In the genomic region with DNA sequence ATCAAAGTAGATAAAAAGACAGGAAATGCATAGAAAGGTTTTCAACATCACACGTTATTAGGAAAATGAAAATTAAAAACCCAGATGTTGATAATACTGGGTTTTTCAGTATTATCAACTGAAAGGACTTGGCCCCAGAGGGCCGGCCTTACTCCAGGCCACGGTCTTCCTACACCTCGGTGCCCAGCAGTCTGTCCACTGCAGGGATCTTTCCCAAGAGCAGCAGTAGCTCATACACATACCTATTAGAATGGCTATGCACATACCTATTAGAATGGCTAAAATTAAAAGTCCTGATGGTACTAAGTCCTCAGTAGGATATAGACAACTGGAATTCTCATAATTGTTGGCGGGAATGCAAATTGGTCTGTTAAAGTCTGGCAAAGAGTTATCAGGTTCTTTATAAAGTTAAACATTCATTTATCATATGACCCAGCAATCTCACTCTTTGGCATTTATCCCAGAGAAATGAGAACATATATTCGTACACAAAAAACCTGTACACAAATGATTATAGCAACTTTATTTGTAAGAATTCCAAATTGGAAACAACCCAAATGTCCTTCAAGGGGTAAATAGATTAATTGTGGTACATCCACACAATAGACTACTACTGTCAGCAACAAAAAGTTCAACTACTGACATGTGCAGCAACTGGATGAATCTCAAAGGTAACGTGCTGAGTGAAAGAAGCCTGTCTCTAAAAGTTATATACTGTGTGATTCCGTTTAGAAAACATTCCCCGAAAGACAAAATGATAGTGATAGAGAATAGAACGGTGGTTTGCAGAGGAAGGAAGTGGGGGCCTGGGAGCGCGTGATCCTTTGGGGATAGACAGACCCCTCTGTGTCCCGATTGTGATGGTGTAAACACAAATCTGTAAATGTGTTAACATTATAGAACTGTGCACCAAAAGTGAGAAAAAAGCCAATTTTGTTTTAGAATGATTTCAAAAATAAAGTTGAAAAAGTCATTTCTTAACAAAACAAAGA, we compare ENCODE assay signal across 16 cellular contexts.
A peak's percentile ranks its signal among the peaks of the same experiment; 100 is the strongest.
DNase-seq lines count a peak whose midpoint lies in the region; ATAC-seq, FAIRE-seq and TF ChIP-seq lines count a peak whose summit lies in the region.
"Had no signal": no experiment of that assay in that cellular context is flagged by ENCODE, and none has a peak within 500 bp of the region (broad histone marks: within the 10 kb centered on the region; RNA-seq: fewer than 3 reads in every experiment).

No MANE protein-coding gene starts in this region.

- no peaks in the 10 kb centered on the region for H3K36me3 ChIP-seq in pancreas
- H3K36me3 ChIP-seq: thoracic aorta had no signal

- no peaks in the 10 kb centered on the region for H3K27me3 Mint-ChIP-seq in T-helper 2 cell treated with Interferon-gamma antibody and Interleukin-4, amounts not matched to agents 5 μg/mL and 100 μg/mL, for 36 hours (ENCODE audit: low read depth)

- intact Hi-C loops in pancreas (cut with DNase I): no loop called here

- H3K4me1 ChIP-seq in pancreas: peaks cover 8 to 19% (median 13%) of the 10 kb centered on the region in 3 donors
- H3K4me1 ChIP-seq: Caco-2 had no signal

- WGBS in pancreas, 2 donors: 38 to 40% methylated on average over 13 of the region's 13 CpGs

- peaks cover 40% of the 10 kb centered on the region for H3K36me3 Mint-ChIP-seq in T-helper 2 cell treated with Interferon-gamma antibody and Interleukin-4, amounts not matched to agents 5 μg/mL and 100 μg/mL, for 36 hours (ENCODE audit: low read depth)

- H3K27ac ChIP-seq in pancreas: peak overlapping the region in 2 of 4 donors; percentile 29 to 60
- H3K27ac ChIP-seq: thoracic aorta had no signal

- H3K27ac Mint-ChIP-seq in T-helper 2 cell treated with Interferon-gamma antibody and Interleukin-4, amounts not matched to agents 5 μg/mL and 100 μg/mL, for 36 hours: peak overlapping the region; percentile 50
- H3K27ac Mint-ChIP-seq: HFFc6 had no signal

- H3K4me1 Mint-ChIP-seq in T-helper 2 cell treated with Interferon-gamma antibody and Interleukin-4, amounts not matched to agents 5 μg/mL and 100 μg/mL, for 36 hours (ENCODE audit: low read depth): peaks cover 71% of the 10 kb centered on the region

- no peak overlapping the region for H3K4me3 ChIP-seq in pancreas
- H3K4me3 ChIP-seq: thoracic aorta had no signal

- peaks cover 28% of the 10 kb centered on the region for H3K9me3 Mint-ChIP-seq in T-helper 2 cell treated with Interferon-gamma antibody and Interleukin-4, amounts not matched to agents 5 μg/mL and 100 μg/mL, for 36 hours

- peak overlapping the region; percentile 30 for H3K4me3 Mint-ChIP-seq in T-helper 2 cell treated with Interferon-gamma antibody and Interleukin-4, amounts not matched to agents 5 μg/mL and 100 μg/mL, for 36 hours
- H3K4me3 Mint-ChIP-seq: HFFc6 had no signal

- no peak for DNase-seq in T-helper 2 cell treated with Interferon-gamma antibody and Interleukin-4, amounts not matched to agents 5 μg/mL and 100 μg/mL, for 36 hours (ENCODE audit: low spot score)
- DNase-seq in T-helper 2 cell (no peak), RPMI7951 (ENCODE audit: low read depth) (peak; percentile 14), fibroblast of peridontal ligament (ENCODE audit: extremely low read depth) (peak; percentile 12), pancreas (no peak), CD1c-positive myeloid dendritic cell (ENCODE audit: extremely low spot score) (no peak)
- DNase-seq: activated CD4-positive, CD25-positive, alpha-beta regulatory T cell treated with anti-CD3 and anti-CD28 coated beads, Interleukin-2, amount 50 U/mL, for 72 hours; Caco-2; head of caudate nucleus; KBM-7; NCI-H1417 had no signal

- ATAC-seq in pancreas: peak; percentile 75 to 88 (median 84)
- ATAC-seq in GM21367 (IDR thresholded peaks at IDR 0.05; ENCODE audit: unreplicated experiment): no peak
- no peak for ATAC-seq in GM19328 (IDR thresholded peaks at IDR 0.05; ENCODE audit: unreplicated experiment)

- no peaks in the 10 kb centered on the region for H3K27me3 ChIP-seq in pancreas

- peak; percentile 85 for FAIRE-seq in pancreas (lab: Jason Lieb, UNC)
- FAIRE-seq: endothelial cell of umbilical vein had no signal

- no peaks in the 10 kb centered on the region for H3K9me3 ChIP-seq in pancreas
- H3K9me3 ChIP-seq: thoracic aorta had no signal

- no peak for TF ChIP-seq CTCF in pancreas (IDR thresholded peaks at IDR 0.05)

Comparison
In these comparisons a context has a peak if more than half of its experiments do, and no peak if none do; other contexts are left out.
1. DNase-seq: peak in RPMI7951 (single experiment) and fibroblast of peridontal ligament (single experiment); none in T-helper 2 cell treated with Interferon-gamma antibody and Interleukin-4, amounts not matched to agents 5 μg/mL and 100 μg/mL, for 36 hours (single experiment), T-helper 2 cell (0 of 5), pancreas (0 of 6) and CD1c-positive myeloid dendritic cell (single experiment).
2. ATAC-seq: peak in pancreas (4 of 4); none in GM21367 (single experiment) and GM19328 (single experiment).